Comparison of ENCODE assay signal across 8 cellular contexts in genomic region chr14:93206793-93207467, GRCh38. TPM values are rescaled to one million over a fixed set of nuclear protein-coding genes. Genes with fewer than 3 reads are reported as not detected.
DNase-seq lines count a peak whose midpoint lies in the region; ATAC-seq, FAIRE-seq and TF ChIP-seq lines count a peak whose summit lies in the region.

GON7 (minus strand) TSS chr14:93207065; CDS start chr14:93207037, 28 bp downstream.
UBR7 (plus strand) TSS chr14:93207256; CDS start chr14:93207292, 36 bp downstream.

- H3K36me3 ChIP-seq in keratinocyte (ENCODE audit: control insufficient read depth in 2 of 2, extremely low read depth in 1 of 2, insufficient read depth in 2 of 2, low read length in 2 of 2), result no peaks in the 10 kb centered on the region

- no peaks in the 10 kb centered on the region for H3K27me3 ChIP-seq in keratinocyte (ENCODE audit: control insufficient read depth, extremely low read depth, insufficient read depth, low read length)

- H3K27ac ChIP-seq in keratinocyte (ENCODE audit: control insufficient read depth, insufficient read depth, low read length), result peak within 1 kb of the TSS; percentile 64

- H2AFZ ChIP-seq in keratinocyte (ENCODE audit: control insufficient read depth, low read length), result peak within 1 kb of the TSS; percentile 96

- dilution Hi-C loops in keratinocyte (cut with MboI; ENCODE audit: extremely low pct_ligation_motif_present, low sequenced_read_pairs), result no loop called here

- DNase-seq in Ammon's horn (ENCODE audit: low spot score) (peak; percentile 99), NCI-H460 (ENCODE audit: extremely low read depth, low read depth) (peak; percentile 98), cerebellar nuclear complex (lab: John Stamatoyannopoulos, UW) (peak; percentile 74 to 97), keratinocyte (ENCODE audit: low read depth, low spot score) (peak; percentile 78)
- DNase-seq in activated CD4-positive, CD25-positive, alpha-beta regulatory T cell treated with anti-CD3 and anti-CD28 coated beads, Interleukin-2, amount 50 U/mL, for 72 hours, result peak; percentile 88
- peak; percentile 68 to 75 for DNase-seq in stimulated activated CD4-positive, alpha-beta T cell treated with anti-CD3 and anti-CD28 coated beads, Interleukin-15, amount 100 ng/mL, for 1 hour (ENCODE audit: low read depth in 1 of 2, low spot score in 1 of 2)

- peak within 1 kb of the TSS; percentile 97 for H3K4me2 ChIP-seq in keratinocyte (ENCODE audit: control insufficient read depth, extremely low read depth, insufficient read depth, low read depth, low read length)

- peak in 2 of 3 experiments; percentile 31 to 34 for TF ChIP-seq CTCF in keratinocyte (optimal IDR thresholded peaks at IDR 0.05 in 1 of 3, IDR thresholded peaks at IDR 0.05 in 1 of 3, conservative IDR thresholded peaks at IDR 0.05 in 1 of 3; ENCODE audit: extremely low read depth in 1 of 3, insufficient read depth in 2 of 3, low read length in 3 of 3)

- FAIRE-seq in keratinocyte (lab: Jason Lieb, UNC), result peak; percentile 67

- H3K9me3 ChIP-seq in keratinocyte (ENCODE audit: control insufficient read depth, low read depth, low read length), result no peaks in the 10 kb centered on the region

- peak within 1 kb of the TSS; percentile 81 to 91 (median 87) for H3K4me3 ChIP-seq in keratinocyte (ENCODE audit: control insufficient read depth in 2 of 3, extremely low read depth in 1 of 3, insufficient read depth in 2 of 3, low read depth in 1 of 3, low read length in 3 of 3)

- H3K9ac ChIP-seq in keratinocyte (ENCODE audit: control insufficient read depth, extremely low read depth, insufficient read depth, low read length), result peak within 1 kb of the TSS; percentile 77

- no peaks in the 10 kb centered on the region for H4K20me1 ChIP-seq in keratinocyte (ENCODE audit: control insufficient read depth, extremely low read depth, insufficient read depth, low read length)

- no peaks in the 10 kb centered on the region for H3K9me1 ChIP-seq in keratinocyte (ENCODE audit: control insufficient read depth, extremely low read depth, insufficient read depth, low read length)

- peaks cover 8% of the 10 kb centered on the region for H3K4me1 ChIP-seq in keratinocyte (ENCODE audit: control insufficient read depth, extremely low read depth, insufficient read depth, low read length)

- peak; percentile 65 for ATAC-seq in GM19043 (IDR thresholded peaks at IDR 0.05; ENCODE audit: low read depth, unreplicated experiment)
- peak; percentile 78 for ATAC-seq in HG03378 (IDR thresholded peaks at IDR 0.05; ENCODE audit: unreplicated experiment)

- peaks cover 29% of the 10 kb centered on the region for H3K79me2 ChIP-seq in keratinocyte (ENCODE audit: control insufficient read depth, insufficient read depth, low read length)

RNA-seq across cellular contexts. Expression of gene GON7, which starts in this region (rescaled TPM):
- total RNA-seq in NCI-H460 (2014; rRNA removed; shearing (Covaris generic)), result 38.9 and 41.8 TPM in 2 replicates
- polyA plus RNA-seq in NCI-H460 (2014; cell fraction: nucleus; rRNA removed), result 23.1 and 31.9 TPM in 2 replicates
- 6.9 to 12.6 TPM (median 9.3 TPM) in 3 replicates for polyA plus RNA-seq in keratinocyte
- polyA plus RNA-seq in keratinocyte (2011; ENCODE audit: low read depth), result 9.4 TPM
- polyA plus RNA-seq in keratinocyte (2011; cell fraction: cytosol; rRNA removed), result 8.6 and 12.1 TPM in 2 replicates
- 3.1 and 4.2 TPM in 2 replicates for polyA plus RNA-seq in keratinocyte (2011; cell fraction: nucleus; rRNA removed)
- polyA plus RNA-seq in keratinocyte (2012; ENCODE audit: low replicate concordance), result 8.7 and 9.1 TPM in 2 replicates
- 0.46 to 3.2 TPM (median 2.8 TPM) in 3 replicates for polyA minus RNA-seq in keratinocyte
- 3.5 TPM for polyA minus RNA-seq in keratinocyte (2011; cell fraction: cytosol; rRNA and poly(A)+ RNA removed)
- 1.2 and 1.3 TPM in 2 replicates for polyA minus RNA-seq in keratinocyte (2011; cell fraction: nucleus; rRNA and poly(A)+ RNA removed)

RNA-seq across cellular contexts. Expression of gene UBR7, which starts in this region (rescaled TPM):
- total RNA-seq in NCI-H460 (2014; rRNA removed; shearing (Covaris generic)), result 29.2 and 38.1 TPM in 2 replicates
- polyA plus RNA-seq in NCI-H460 (2014; cell fraction: nucleus; rRNA removed), result 29.4 and 29.5 TPM in 2 replicates
- 10.2 to 17.2 TPM (median 15.4 TPM) in 3 replicates for polyA plus RNA-seq in keratinocyte
- 10.6 TPM for polyA plus RNA-seq in keratinocyte (2011; ENCODE audit: low read depth)
- polyA plus RNA-seq in keratinocyte (2011; cell fraction: cytosol; rRNA removed), result 8.2 and 13.9 TPM in 2 replicates
- polyA plus RNA-seq in keratinocyte (2011; cell fraction: nucleus; rRNA removed), result 9.0 and 9.6 TPM in 2 replicates
- polyA plus RNA-seq in keratinocyte (2012; ENCODE audit: low replicate concordance), result 7.9 and 11.6 TPM in 2 replicates
- polyA minus RNA-seq in keratinocyte, result 5.6 to 12.7 TPM (median 8.1 TPM) in 3 replicates
- polyA minus RNA-seq in keratinocyte (2011; cell fraction: cytosol; rRNA and poly(A)+ RNA removed), result 7.7 TPM
- 5.3 and 7.7 TPM in 2 replicates for polyA minus RNA-seq in keratinocyte (2011; cell fraction: nucleus; rRNA and poly(A)+ RNA removed)

Comparison
In these comparisons a context has a peak if more than half of its experiments do, and no peak if none do; other contexts are left out.
1. Peak in every context shown above with its lines: DNase-seq, ATAC-seq, H3K4me3 ChIP-seq and H3K27ac ChIP-seq.